Comparison of ENCODE assay signal across 12 cellular contexts in genomic region chr2:199379251-199379650, GRCh38.
DNase-seq lines count a peak whose midpoint lies in the region; ATAC-seq lines count a peak whose summit lies in the region.
"Had no signal": no experiment of that assay in that cellular context is flagged by ENCODE, and none has a peak within 500 bp of the region (broad histone marks: within the 10 kb centered on the region; RNA-seq: fewer than 3 reads in every experiment).

No MANE protein-coding gene starts in this region.

- ATAC-seq in HG03025 (IDR thresholded peaks at IDR 0.05; ENCODE audit: low FRiP score, unreplicated experiment) (no peak), HG03095 (IDR thresholded peaks at IDR 0.05; ENCODE audit: unreplicated experiment) (no peak), GM21619 (IDR thresholded peaks at IDR 0.05; ENCODE audit: unreplicated experiment) (no peak)
- ATAC-seq: activated T-cell treated with anti-CD3 and anti-CD28 coated beads, Interleukin-2, amount 50 U/mL, for 72 hours; Right ventricle myocardium inferior had no signal

- DNase-seq in DMS153 treated with DMSO at 0.1 percent for 48 hours (lab: John Stamatoyannopoulos, UW; ENCODE audit: unreplicated experiment) (peak; percentile 4), M059J (ENCODE audit: low read depth) (peak; percentile 63), amniotic epithelial cell (ENCODE audit: low read depth) (peak; percentile 3), kidney glomerular epithelial cell (lab: John Stamatoyannopoulos, UW) (peak; percentile 35), COR-L47 (lab: John Stamatoyannopoulos, UW) (no peak)
- DNase-seq: activated T-cell treated with anti-CD3 and anti-CD28 coated beads, Interleukin-2, amount 50 U/mL, for 72 hours; central memory CD4-positive, alpha-beta T cell; left ventricle myocardium inferior had no signal
